Comparison of ENCODE assay signal across 23 cellular contexts in genomic region chr21:35796834-35797233, GRCh38.
DNase-seq lines count a peak whose midpoint lies in the region; TF ChIP-seq lines count a peak whose summit lies in the region.
"Had no signal": no experiment of that assay in that cellular context is flagged by ENCODE, and none has a peak within 500 bp of the region (broad histone marks: within the 10 kb centered on the region; RNA-seq: fewer than 3 reads in every experiment).

No MANE protein-coding gene starts in this region.

- DNase-seq in COLO829 (ENCODE audit: low spot score) (peak; percentile 49), DMS153 treated with DMSO at 0.1 percent for 48 hours (lab: John Stamatoyannopoulos, UW; ENCODE audit: unreplicated experiment) (peak; percentile 74), NCI-H345 treated with DMSO at 0.1 percent for 48 hours (lab: John Stamatoyannopoulos, UW; ENCODE audit: unreplicated experiment) (peak; percentile 81), fibroblast of villous mesenchyme (ENCODE audit: low read depth) (peak; percentile 9), tibial artery (no peak), KG1 (lab: John Stamatoyannopoulos, UW) (no peak), ecto neural progenitor cell (ENCODE audit: low spot score) (no peak), ascending aorta (ENCODE audit: low spot score in 2 of 2) (no peak)
- DNase-seq: activated CD4-positive, CD25-positive, alpha-beta regulatory T cell treated with anti-CD3 and anti-CD28 coated beads, Interleukin-2, amount 50 U/mL, for 72 hours; activated naive CD4-positive, alpha-beta T cell treated with anti-CD3 and anti-CD28 coated beads, Interleukin-2, amount 50 U/mL, for 16 hours; activated T-cell treated with anti-CD3 and anti-CD28 coated beads, Interleukin-2, amount 50 U/mL, for 48 hours; CD4-positive, alpha-beta T cell; cerebellar nuclear complex; effector memory CD4-positive, alpha-beta T cell; left lung; MG63; NCI-H446 treated with DMSO at 0.1 percent for 48 hours; posterior cingulate gyrus; stimulated activated naive CD8-positive, alpha-beta T cell treated with anti-CD3 and anti-CD28 coated beads, Interleukin-15, amount 100 ng/mL, for 72 hours; trophoblast cell had no signal

- H3K36me3 ChIP-seq in tibial artery (no peaks in the 10 kb centered on the region), ascending aorta (no peaks in the 10 kb centered on the region)
- H3K36me3 ChIP-seq: esophagus muscularis mucosa, left lung, MG63 had no signal

- H3K9me3 ChIP-seq in tibial artery (no peaks in the 10 kb centered on the region), ascending aorta (no peaks in the 10 kb centered on the region)
- H3K9me3 ChIP-seq: esophagus muscularis mucosa, left lung, MG63 had no signal

- intact Hi-C loops in tibial artery (cut with DNase I; ENCODE audit: low total_unique reads), result no loop called here
- intact Hi-C loops in ascending aorta (cut with DNase I), result no loop called here

- H3K4me3 ChIP-seq in fibroblast of villous mesenchyme (ENCODE audit: low read depth, low read length), result no peak overlapping the region
- no peak overlapping the region for H3K4me3 ChIP-seq in tibial artery
- no peak overlapping the region for H3K4me3 ChIP-seq in ascending aorta
- H3K4me3 ChIP-seq: esophagus muscularis mucosa, GM23338, left lung, MG63 had no signal

- no peak for TF ChIP-seq CTCF in fibroblast of villous mesenchyme (IDR thresholded peaks at IDR 0.05; ENCODE audit: insufficient read depth, low read depth, low read length)
- TF ChIP-seq CTCF in tibial artery (IDR thresholded peaks at IDR 0.05), result no peak
- TF ChIP-seq CTCF in ascending aorta (IDR thresholded peaks at IDR 0.05), result no peak

- H3K27ac ChIP-seq in tibial artery (no peak overlapping the region), ascending aorta (no peak overlapping the region)
- H3K27ac ChIP-seq: esophagus muscularis mucosa, HL-60, left lung had no signal

- H3K27me3 ChIP-seq in tibial artery (no peaks in the 10 kb centered on the region), ascending aorta (no peaks in the 10 kb centered on the region)
- H3K27me3 ChIP-seq: esophagus muscularis mucosa, left lung, MG63 had no signal

- H3K4me1 ChIP-seq in tibial artery (no peaks in the 10 kb centered on the region), ascending aorta (peaks cover 0 to 5% of the 10 kb centered on the region in 2 donors)
- H3K4me1 ChIP-seq: left lung had no signal

Comparison
In these comparisons a context has a peak if more than half of its experiments do, and no peak if none do; other contexts are left out.
1. DNase-seq: peak in COLO829 (single experiment), DMS153 treated with DMSO at 0.1 percent for 48 hours (single experiment), NCI-H345 treated with DMSO at 0.1 percent for 48 hours (single experiment) and fibroblast of villous mesenchyme (single experiment); none in tibial artery (0 of 2), KG1 (single experiment), ecto neural progenitor cell (single experiment) and ascending aorta (0 of 2).